1 cellular context compared by ENCODE assay signal in genomic region chr6:148343383-148343782, GRCh38.
TF ChIP-seq lines count a peak whose summit lies in the region.

No MANE protein-coding gene starts in this region.

TF ChIP-seq in HEK293, 187 proteins besides CTCF, POLR2A, EP300 and RAD21 (continued from another document):
- TF ChIP-seq PRDM10 (tag by site-specific recombination; IDR thresholded peaks at IDR 0.05) = peak; percentile 54
- no peak for TF ChIP-seq ZNF391 (tag by site-specific recombination; IDR thresholded peaks at IDR 0.05; ENCODE audit: borderline replicate concordance, low read depth)
- TF ChIP-seq ZIC2 (tag by site-specific recombination; IDR thresholded peaks at IDR 0.05) = 0 out of 2 replicates have a peak, but pooled peaks have one; percentile 46
- 0 out of 2 replicates have a peak, but pooled peaks have one; percentile 3 for TF ChIP-seq ZFHX2 (tag by site-specific recombination; conservative IDR thresholded peaks at IDR 0.05)
- peak; percentile 29; the same call in 1 of the 2 replicates for TF ChIP-seq ZNF449 (tag by site-specific recombination; IDR thresholded peaks at IDR 0.05)
- no peak for TF ChIP-seq ZBTB20 (tag by site-specific recombination; IDR thresholded peaks at IDR 0.05)
- no peak for TF ChIP-seq ZNF175 (tag by site-specific recombination; IDR thresholded peaks at IDR 0.05)
- TF ChIP-seq ZBTB21 (tag by site-specific recombination; IDR thresholded peaks at IDR 0.05) = no peak
- TF ChIP-seq ZNF140 (tag by site-specific recombination; IDR thresholded peaks at IDR 0.05) = no peak
- no peak for TF ChIP-seq ZNF549 (tag by site-specific recombination; IDR thresholded peaks at IDR 0.05)
- TF ChIP-seq ZNF341 (tag by site-specific recombination; IDR thresholded peaks at IDR 0.05; ENCODE audit: low read depth) = no peak
- no peak for TF ChIP-seq ZNF2 (tag by site-specific recombination; IDR thresholded peaks at IDR 0.05)
- TF ChIP-seq BCL6B (tag by site-specific recombination; IDR thresholded peaks at IDR 0.05) = no peak
- peak; percentile 6 for TF ChIP-seq ZNF335 (tag by site-specific recombination; conservative IDR thresholded peaks at IDR 0.05)
- no peak for TF ChIP-seq ZNF146 (tag by site-specific recombination; IDR thresholded peaks at IDR 0.05)
- no peak for TF ChIP-seq SALL2 (tag by site-specific recombination; IDR thresholded peaks at IDR 0.05; ENCODE audit: borderline replicate concordance)
- TF ChIP-seq ZNF521 (tag by site-specific recombination; IDR thresholded peaks at IDR 0.05) = no peak
- peak; percentile 68; the same call in 1 of the 2 replicates for TF ChIP-seq PRDM6 (tag by site-specific recombination; IDR thresholded peaks at IDR 0.05)
- no peak for TF ChIP-seq ZNF791 (tag by site-specific recombination; IDR thresholded peaks at IDR 0.05)
- TF ChIP-seq HOXC10 (CRISPR knock-in tag; IDR thresholded peaks at IDR 0.05) = no peak
- no peak for TF ChIP-seq ZNF10 (tag by site-specific recombination; IDR thresholded peaks at IDR 0.05)
- no peak for TF ChIP-seq ZNF354C (tag by site-specific recombination; IDR thresholded peaks at IDR 0.05; ENCODE audit: borderline replicate concordance, low read depth)
- no peak for TF ChIP-seq SETDB1 (IDR thresholded peaks at IDR 0.05; ENCODE audit: insufficient read length, low read length)
- peak; percentile 76 for TF ChIP-seq GLIS1 (tag by site-specific recombination; IDR thresholded peaks at IDR 0.05)
